8 cellular contexts compared by ENCODE assay signal in the genomic region with DNA sequence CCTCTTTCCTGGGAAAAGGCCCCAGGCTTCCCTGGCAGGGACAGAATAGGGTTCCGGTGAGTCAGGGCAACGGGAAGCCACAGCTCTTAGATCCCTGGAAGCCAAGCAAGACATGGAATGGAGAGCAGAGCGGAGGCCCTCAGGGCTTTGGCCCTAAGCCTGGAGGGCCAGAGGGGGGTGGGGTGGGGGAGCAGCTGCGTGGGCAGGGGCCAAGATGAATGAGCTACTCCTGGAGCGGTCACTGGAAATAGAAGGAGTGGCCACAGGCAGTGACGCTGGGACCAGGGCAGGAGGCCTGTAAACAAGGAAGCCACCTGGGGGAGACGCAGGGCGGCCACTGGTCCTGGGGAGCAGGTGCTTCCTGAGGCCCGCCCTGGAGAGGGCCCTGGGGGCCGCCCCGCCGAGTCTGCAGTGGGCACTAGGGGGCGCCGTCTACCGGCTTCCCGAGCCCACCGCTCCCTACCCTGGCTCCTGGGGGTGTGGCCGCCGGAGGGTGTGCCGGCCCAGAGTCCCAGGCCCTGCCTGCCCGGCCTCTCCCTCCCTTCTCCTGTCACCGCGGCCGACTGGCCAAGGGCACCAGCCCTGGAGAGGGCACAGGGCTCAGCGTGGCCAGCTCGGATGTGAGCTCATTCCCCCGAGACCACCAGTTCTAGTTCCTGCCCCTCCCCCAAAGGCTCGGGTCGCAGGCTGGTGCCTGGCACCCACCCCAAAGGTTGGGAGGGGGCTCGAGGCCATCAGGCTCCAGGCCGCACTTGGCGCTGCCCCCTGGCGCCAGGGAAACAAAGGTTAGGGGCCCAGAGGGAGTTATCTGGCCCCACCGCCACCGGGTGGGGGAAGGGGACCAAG. TPM values are rescaled to one million over a fixed set of nuclear protein-coding genes. Genes with fewer than 3 reads are reported as not detected.
DNase-seq lines count a peak whose midpoint lies in the region; ATAC-seq and TF ChIP-seq lines count a peak whose summit lies in the region.

No MANE protein-coding gene starts in this region.

- H3K27ac ChIP-seq in HEK293 (ENCODE audit: extremely low read depth, low read depth, low read length), result 0 out of 2 replicates have a peak overlapping the region, but pooled peaks have one; percentile 37
- peak overlapping the region; percentile 87 to 100 (median 96) for H3K27ac ChIP-seq in heart left ventricle
- H3K27ac ChIP-seq in upper lobe of left lung, result peak overlapping the region; percentile 89 to 95 (median 92)

- no peaks in the 10 kb centered on the region for H3K27me3 Mint-ChIP-seq in progenitor cell of endocrine pancreas

- peak overlapping the region; percentile 75 for H3K9ac ChIP-seq in adipocyte (ENCODE audit: low read length)

- peak overlapping the region; percentile 30 for H3K4me3 ChIP-seq in HEK293 (ENCODE audit: low read depth, low read length)
- H3K4me3 ChIP-seq in NB4 (ENCODE audit: low read depth, low read length), result no peak overlapping the region
- H3K4me3 ChIP-seq in adipocyte (ENCODE audit: low read length), result peak overlapping the region; percentile 71
- peak overlapping the region; percentile 1 to 66 (median 56) for H3K4me3 ChIP-seq in heart left ventricle
- H3K4me3 ChIP-seq in upper lobe of left lung, result peak overlapping the region; percentile 4 to 52 (median 40)

- peak in 3 of 4 donors; percentile 29 to 48 (median 45) for TF ChIP-seq EP300 in upper lobe of left lung (IDR thresholded peaks at IDR 0.05)

- no peaks in the 10 kb centered on the region for H3K9me3 Mint-ChIP-seq in progenitor cell of endocrine pancreas (ENCODE audit: low read depth)

- CTCF ChIA-PET in HEK293 (lab: Yijun Ruan, JAX), result interaction anchor here (0.5 to 7.1 kb wide), 25 partner anchors 9 to 651 kb away, joined by 3 to 71 read pairs (median 4); a partner anchor contains a TSS

- TF ChIP-seq POLR2A in NB4 (IDR thresholded peaks at IDR 0.05; ENCODE audit: extremely low read depth, insufficient read length) (no peak), heart left ventricle (IDR thresholded peaks at IDR 0.05) (peak in 1 of 2 donors; percentile 56), upper lobe of left lung (IDR thresholded peaks at IDR 0.05) (peak in 2 of 4 donors; percentile 38 to 55)

- WGBS in heart left ventricle, 4 donors, result 1 to 4% (median 1%) methylated on average over 8 to 35 of the region's 35 CpGs
- 3 to 7% methylated on average over 9 to 30 of the region's 35 CpGs for WGBS in upper lobe of left lung, 2 donors

- DNase-seq in EL (peak; percentile 99), NB4 (ENCODE audit: low read depth) (peak; percentile 85), SW 1271 (lab: John Stamatoyannopoulos, UW) (peak; percentile 20 to 77), adipocyte (ENCODE audit: low read depth) (peak; percentile 91), heart left ventricle (peak; percentile 93 to 95 (median 93)), progenitor cell of endocrine pancreas (ENCODE audit: low spot score, unreplicated experiment) (peak; percentile 89), upper lobe of left lung (peak; percentile 97)

- H3K27me3 ChIP-seq in adipocyte (replicated peaks; ENCODE audit: control insufficient read depth, insufficient read depth, low read length), result no peaks in the 10 kb centered on the region
- no peaks in the 10 kb centered on the region for H3K27me3 ChIP-seq in heart left ventricle
- H3K27me3 ChIP-seq in upper lobe of left lung, result no peaks in the 10 kb centered on the region

- peaks cover 13% of the 10 kb centered on the region for H3K4me1 Mint-ChIP-seq in progenitor cell of endocrine pancreas (ENCODE audit: low read depth)

- H3K9me3 ChIP-seq in HEK293 (ENCODE audit: control insufficient read depth, insufficient read depth, low read depth, low read length) (no peaks in the 10 kb centered on the region), adipocyte (ENCODE audit: control insufficient read depth, low read length) (no peaks in the 10 kb centered on the region), heart left ventricle (no peaks in the 10 kb centered on the region), upper lobe of left lung (no peaks in the 10 kb centered on the region)

- H3K4me3 Mint-ChIP-seq in progenitor cell of endocrine pancreas (ENCODE audit: low read depth), result peak overlapping the region; percentile 48

- H3K4me1 ChIP-seq in HEK293 (ENCODE audit: control insufficient read depth, insufficient read depth, low read length) (peaks cover 2% of the 10 kb centered on the region; the same call in 1 of the 2 replicates), adipocyte (ENCODE audit: control insufficient read depth, insufficient read depth, low read length) (peaks cover 32% of the 10 kb centered on the region), heart left ventricle (peaks cover 4 to 76% (median 43%) of the 10 kb centered on the region in 12 donors), upper lobe of left lung (peaks cover 63 to 88% (median 78%) of the 10 kb centered on the region in 4 donors)

- ATAC-seq in heart left ventricle (peak; percentile 83 to 90 (median 86)), upper lobe of left lung (ENCODE audit: low FRiP score in 2 of 2) (peak; percentile 86 to 95)

- intact Hi-C loops in heart left ventricle (cut with DNase I), result loop anchor here in 8 of 10 donors (1.0 to 10.0 kb wide), 11 partner anchors 22 to 428 kb away; a partner anchor contains a TSS

- H3K27ac Mint-ChIP-seq in progenitor cell of endocrine pancreas, result peak overlapping the region; percentile 74

- TF ChIP-seq CTCF in HEK293 (tag by site-specific recombination; IDR thresholded peaks at IDR 0.05) (peak; percentile 88), NB4 (IDR thresholded peaks at IDR 0.05; ENCODE audit: low read depth, low read length) (peak; percentile 76), heart left ventricle (IDR thresholded peaks at IDR 0.05) (peak; percentile 72 to 96 (median 88)), progenitor cell of endocrine pancreas (IDR thresholded peaks at IDR 0.05; ENCODE audit: unreplicated experiment) (peak; percentile 88), upper lobe of left lung (IDR thresholded peaks at IDR 0.05) (peak; percentile 85 to 98 (median 95))

- peaks cover 7% of the 10 kb centered on the region for H3K36me3 Mint-ChIP-seq in progenitor cell of endocrine pancreas (ENCODE audit: insufficient read depth)

- H3K36me3 ChIP-seq in HEK293 (ENCODE audit: control insufficient read depth in 2 of 2, insufficient read depth in 1 of 2, low read length in 2 of 2) (peaks cover 0 to 24% of the 10 kb centered on the region in 2 experiments; a peak in 1 of 3 replicates), adipocyte (ENCODE audit: control insufficient read depth, insufficient read depth, low read length, severe bottlenecking) (peaks cover 24% of the 10 kb centered on the region), heart left ventricle (peaks cover 0 to 29% (median 24%) of the 10 kb centered on the region in 9 donors), upper lobe of left lung (peaks cover 5 to 25% (median 21%) of the 10 kb centered on the region in 4 donors)

- POLR2A ChIA-PET in HEK293 (lab: Yijun Ruan, JAX), result interaction anchor here (0.9 to 1.7 kb wide), 7 partner anchors 15 to 282 kb away, joined by 3 to 11 read pairs (median 4); a partner anchor contains a TSS

TF ChIP-seq in HEK293, 187 proteins besides CTCF, POLR2A, EP300 and RAD21 (continues in another document):
- TF ChIP-seq ZEB2 (tag by site-specific recombination; IDR thresholded peaks at IDR 0.05), result peak; percentile 53
- TF ChIP-seq ZNF529 (tag by site-specific recombination; IDR thresholded peaks at IDR 0.05; ENCODE audit: insufficient replicate concordance), result no peak
- TF ChIP-seq GLI2 (tag by site-specific recombination; IDR thresholded peaks at IDR 0.05; ENCODE audit: borderline replicate concordance, low read depth), result no peak
- TF ChIP-seq ZNF549 (tag by site-specific recombination; IDR thresholded peaks at IDR 0.05), result no peak
- no peak for TF ChIP-seq ZNF785 (tag by site-specific recombination; IDR thresholded peaks at IDR 0.05)
- TF ChIP-seq ZNF624 (tag by site-specific recombination; IDR thresholded peaks at IDR 0.05), result no peak
- no peak for TF ChIP-seq ZNF416 (tag by site-specific recombination; IDR thresholded peaks at IDR 0.05)
- TF ChIP-seq, protein P1, sequence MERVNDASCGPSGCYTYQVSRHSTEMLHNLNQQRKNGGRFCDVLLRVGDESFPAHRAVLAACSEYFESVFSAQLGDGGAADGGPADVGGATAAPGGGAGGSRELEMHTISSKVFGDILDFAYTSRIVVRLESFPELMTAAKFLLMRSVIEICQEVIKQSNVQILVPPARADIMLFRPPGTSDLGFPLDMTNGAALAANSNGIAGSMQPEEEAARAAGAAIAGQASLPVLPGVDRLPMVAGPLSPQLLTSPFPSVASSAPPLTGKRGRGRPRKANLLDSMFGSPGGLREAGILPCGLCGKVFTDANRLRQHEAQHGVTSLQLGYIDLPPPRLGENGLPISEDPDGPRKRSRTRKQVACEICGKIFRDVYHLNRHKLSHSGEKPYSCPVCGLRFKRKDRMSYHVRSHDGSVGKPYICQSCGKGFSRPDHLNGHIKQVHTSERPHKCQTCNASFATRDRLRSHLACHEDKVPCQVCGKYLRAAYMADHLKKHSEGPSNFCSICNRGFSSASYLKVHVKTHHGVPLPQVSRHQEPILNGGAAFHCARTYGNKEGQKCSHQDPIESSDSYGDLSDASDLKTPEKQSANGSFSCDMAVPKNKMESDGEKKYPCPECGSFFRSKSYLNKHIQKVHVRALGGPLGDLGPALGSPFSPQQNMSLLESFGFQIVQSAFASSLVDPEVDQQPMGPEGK (tag by site-specific recombination; IDR thresholded peaks at IDR 0.05), result peak; percentile 96
- no peak for TF ChIP-seq ZNF248 (tag by site-specific recombination; IDR thresholded peaks at IDR 0.05)

RNA-seq across cellular contexts. Expression of a gene that starts 12.1 kb away (rescaled TPM):
- total RNA-seq in heart left ventricle, result 10 to 100 TPM; 18.0 to 29.2 (median 23.1) TPM
- 10 to 100 TPM; 14.7 to 21.3 TPM for polyA plus RNA-seq in heart left ventricle
- total RNA-seq in progenitor cell of endocrine pancreas, result 27.4 and 28.9 TPM in 2 replicates
- total RNA-seq in upper lobe of left lung, result 10 to 100 TPM; 19.9 to 43.2 (median 29.2) TPM

RNA-seq across cellular contexts. Expression of a gene that starts 22.8 kb away (rescaled TPM):
- total RNA-seq in heart left ventricle, result 10 to 100 TPM in 6 of 9 donors, 1 to 10 TPM in 3; 4.7 to 20.8 (median 13.5) TPM
- 10 to 100 TPM in 1 of 2 donors, 1 to 10 TPM in 1; 6.8 to 11.1 TPM for polyA plus RNA-seq in heart left ventricle
- total RNA-seq in progenitor cell of endocrine pancreas, result 6.2 and 6.5 TPM in 2 replicates
- total RNA-seq in upper lobe of left lung, result 10 to 100 TPM in 5 of 6 donors, 1 to 10 TPM in 1; 9.5 to 38.0 (median 13.7) TPM

RNA-seq across cellular contexts. Expression of a gene that starts 32.3 kb away (rescaled TPM):
- total RNA-seq in heart left ventricle, result not detected
- not detected for polyA plus RNA-seq in heart left ventricle
- 4.4 and 5.1 TPM in 2 replicates for total RNA-seq in progenitor cell of endocrine pancreas
- total RNA-seq in upper lobe of left lung, result 1 to 10 TPM in 1 of 6 donors, under 1 TPM in 2, not detected in 3; 0.46 to 2.1 (median 0.77) TPM

RNA-seq across cellular contexts. Expression of a gene that starts 46.9 kb away (rescaled TPM):
- total RNA-seq in heart left ventricle, result 1 to 10 TPM in 6 of 9 donors, under 1 TPM in 3; 0.72 to 5.3 (median 1.8) TPM
- 1 to 10 TPM; 2.4 to 6.1 TPM for polyA plus RNA-seq in heart left ventricle
- 14.4 and 18.1 TPM in 2 replicates for total RNA-seq in progenitor cell of endocrine pancreas
- total RNA-seq in upper lobe of left lung, result 10 to 100 TPM in 1 of 6 donors, 1 to 10 TPM in 5; 2.6 to 11.1 (median 3.4) TPM

Comparison
In these comparisons a context has a peak if more than half of its experiments do, and no peak if none do; other contexts are left out.
1. DNase-seq: peak in every context shown above with its lines; median percentile 99 in EL; 97 in upper lobe of left lung; 93 in heart left ventricle; 91 in adipocyte; 89 in progenitor cell of endocrine pancreas; 85 in NB4; 48 in SW 1271.
2. H3K27ac ChIP-seq: peak in every context shown above with its lines; median percentile 96 in heart left ventricle; 92 in upper lobe of left lung; 37 in HEK293.